In genomic region chr1:8569242-8569641, GRCh38 we compare ENCODE assay signal across 31 cellular contexts.
"Had no signal": no experiment of that assay in that cellular context is flagged by ENCODE, and none has a peak within 500 bp of the region (broad histone marks: within the 10 kb centered on the region; RNA-seq: fewer than 3 reads in every experiment).

No MANE protein-coding gene starts in this region.

- H3K27me3 Mint-ChIP-seq: activated CD4-positive, alpha-beta memory T cell treated with anti-CD3 and anti-CD28 coated beads, Interleukin-2, amount 10 ng/mL, durations not matched to agents 7 days and 5 days; activated CD4-positive, alpha-beta T cell treated with anti-CD3 and anti-CD28 coated beads, Interleukin-2, amount 10 ng/mL, durations not matched to agents 7 days and 5 days; activated naive CD4-positive, alpha-beta T cell treated with anti-CD3 and anti-CD28 coated beads, Interleukin-2, amount 10 ng/mL, durations not matched to agents 7 days and 5 days; activated naive CD8-positive, alpha-beta T cell treated with anti-CD3 and anti-CD28 coated beads, Interleukin-2, amount 10 ng/mL, durations not matched to agents 7 days and 5 days; activated T-cell treated with anti-CD3 and anti-CD28 coated beads, Interleukin-2, amount 50 U/mL, for 24 hours; T-helper 17 cell had no signal

- H3K27ac ChIP-seq: ascending aorta, breast epithelium, colonic mucosa, epithelial cell of prostate, esophagus squamous epithelium had no signal

- H3K27ac Mint-ChIP-seq: activated CD4-positive, alpha-beta memory T cell treated with anti-CD3 and anti-CD28 coated beads, Interleukin-2, amount 10 ng/mL, durations not matched to agents 7 days and 5 days; activated CD4-positive, alpha-beta T cell treated with anti-CD3 and anti-CD28 coated beads, Interleukin-2, amount 10 ng/mL, durations not matched to agents 7 days and 5 days; activated naive CD4-positive, alpha-beta T cell treated with anti-CD3 and anti-CD28 coated beads, Interleukin-2, amount 10 ng/mL, durations not matched to agents 7 days and 5 days; activated naive CD4-positive, alpha-beta T cell treated with anti-CD3 and anti-CD28 coated beads, Interleukin-2, amount 50 U/mL, for 72 hours; activated naive CD8-positive, alpha-beta T cell treated with anti-CD3 and anti-CD28 coated beads, Interleukin-2, amount 10 ng/mL, durations not matched to agents 7 days and 5 days; activated T-cell treated with anti-CD3 and anti-CD28 coated beads, Interleukin-2, amount 50 U/mL, for 24 hours; activated T-cell treated with anti-CD3 and anti-CD28 coated beads, Interleukin-2, amount 50 U/mL, for 72 hours; T-helper 17 cell; T-helper 2 cell treated with Interferon-gamma antibody and Interleukin-4, amounts not matched to agents 5 μg/mL and 100 μg/mL, for 36 hours; WTC11 had no signal

- ATAC-seq: activated naive CD4-positive, alpha-beta T cell treated with anti-CD3 and anti-CD28 coated beads, Interleukin-2, amount 50 U/mL, for 72 hours; activated T-cell treated with anti-CD3 and anti-CD28 coated beads, Interleukin-2, amount 50 U/mL, for 72 hours; gastroesophageal sphincter; T-helper 17 cell; WTC11 had no signal

- H3K36me3 ChIP-seq: ascending aorta, breast epithelium, cardiac muscle cell, colonic mucosa, esophagus squamous epithelium, gastroesophageal sphincter had no signal

- H3K27me3 ChIP-seq: ascending aorta, breast epithelium, cardiac muscle cell, colonic mucosa, esophagus squamous epithelium, gastroesophageal sphincter had no signal

- DNase-seq: activated CD4-positive, alpha-beta memory T cell treated with anti-CD3 and anti-CD28 coated beads, Interleukin-2, amount 10 ng/mL, durations not matched to agents 7 days and 5 days; activated CD4-positive, alpha-beta T cell treated with anti-CD3 and anti-CD28 coated beads for 1 hour; activated CD4-positive, alpha-beta T cell treated with anti-CD3 and anti-CD28 coated beads for 4 hours; activated CD4-positive, alpha-beta T cell treated with anti-CD3 and anti-CD28 coated beads, Interleukin-2, amount 10 ng/mL, durations not matched to agents 7 days and 5 days; activated CD4-positive, alpha-beta T cell treated with anti-CD3 and anti-CD28 coated beads, Interleukin-2, amount 50 U/mL, for 4 hours; activated CD8-positive, alpha-beta memory T cell treated with anti-CD3 and anti-CD28 coated beads, Interleukin-2, amount 50 U/mL, for 48 hours; activated gamma-delta T cell; activated naive CD4-positive, alpha-beta T cell; activated naive CD4-positive, alpha-beta T cell treated with anti-CD3 and anti-CD28 coated beads, Interleukin-2, amount 10 ng/mL, durations not matched to agents 7 days and 5 days; activated naive CD8-positive, alpha-beta T cell treated with anti-CD3 and anti-CD28 coated beads, Interleukin-2, amount 10 ng/mL, durations not matched to agents 7 days and 5 days; activated T-cell treated with anti-CD3 and anti-CD28 coated beads for 4 hours; activated T-cell treated with anti-CD3 and anti-CD28 coated beads, Interleukin-2, amount 50 U/mL, for 24 hours; activated T-cell treated with anti-CD3 and anti-CD28 coated beads, Interleukin-2, amount 50 U/mL, for 72 hours; central memory CD4-positive, alpha-beta T cell; cerebellar nuclear complex; colonic mucosa; effector CD8-positive, alpha-beta T cell; esophagus squamous epithelium; foreskin melanocyte; T-helper 1 cell; T-helper 17 cell; T1000 had no signal

- H3K4me1 ChIP-seq: colonic mucosa had no signal

- H3K4me3 Mint-ChIP-seq: activated CD4-positive, alpha-beta memory T cell treated with anti-CD3 and anti-CD28 coated beads, Interleukin-2, amount 10 ng/mL, durations not matched to agents 7 days and 5 days; activated CD4-positive, alpha-beta T cell treated with anti-CD3 and anti-CD28 coated beads, Interleukin-2, amount 10 ng/mL, durations not matched to agents 7 days and 5 days; activated naive CD4-positive, alpha-beta T cell treated with anti-CD3 and anti-CD28 coated beads, Interleukin-2, amount 10 ng/mL, durations not matched to agents 7 days and 5 days; activated naive CD8-positive, alpha-beta T cell treated with anti-CD3 and anti-CD28 coated beads, Interleukin-2, amount 10 ng/mL, durations not matched to agents 7 days and 5 days; activated T-cell treated with anti-CD3 and anti-CD28 coated beads, Interleukin-2, amount 50 U/mL, for 24 hours; activated T-cell treated with anti-CD3 and anti-CD28 coated beads, Interleukin-2, amount 50 U/mL, for 72 hours; brain; T-helper 17 cell; T-helper 2 cell treated with Interferon-gamma antibody and Interleukin-4, amounts not matched to agents 5 μg/mL and 100 μg/mL, for 36 hours; WTC11 had no signal

- H3K9me3 Mint-ChIP-seq: activated CD4-positive, alpha-beta memory T cell treated with anti-CD3 and anti-CD28 coated beads, Interleukin-2, amount 10 ng/mL, durations not matched to agents 7 days and 5 days; activated CD4-positive, alpha-beta T cell treated with anti-CD3 and anti-CD28 coated beads, Interleukin-2, amount 10 ng/mL, durations not matched to agents 7 days and 5 days; activated naive CD4-positive, alpha-beta T cell treated with anti-CD3 and anti-CD28 coated beads, Interleukin-2, amount 10 ng/mL, durations not matched to agents 7 days and 5 days; activated naive CD4-positive, alpha-beta T cell treated with anti-CD3 and anti-CD28 coated beads, Interleukin-2, amount 50 U/mL, for 72 hours; activated naive CD8-positive, alpha-beta T cell treated with anti-CD3 and anti-CD28 coated beads, Interleukin-2, amount 10 ng/mL, durations not matched to agents 7 days and 5 days; activated T-cell treated with anti-CD3 and anti-CD28 coated beads, Interleukin-2, amount 50 U/mL, for 24 hours; activated T-cell treated with anti-CD3 and anti-CD28 coated beads, Interleukin-2, amount 50 U/mL, for 72 hours; brain; T-helper 2 cell treated with Interferon-gamma antibody and Interleukin-4, amounts not matched to agents 5 μg/mL and 100 μg/mL, for 36 hours; WTC11 had no signal

- H3K36me3 Mint-ChIP-seq: activated naive CD4-positive, alpha-beta T cell treated with anti-CD3 and anti-CD28 coated beads, Interleukin-2, amount 50 U/mL, for 72 hours; WTC11 had no signal

- H3K9me3 ChIP-seq: ascending aorta, breast epithelium, colonic mucosa, esophagus squamous epithelium, gastroesophageal sphincter had no signal

- H3K4me3 ChIP-seq: ascending aorta, breast epithelium, cardiac muscle cell, colonic mucosa, esophagus squamous epithelium, gastroesophageal sphincter had no signal
